Comparison of ENCODE assay signal across 9 cellular contexts in the genomic region with DNA sequence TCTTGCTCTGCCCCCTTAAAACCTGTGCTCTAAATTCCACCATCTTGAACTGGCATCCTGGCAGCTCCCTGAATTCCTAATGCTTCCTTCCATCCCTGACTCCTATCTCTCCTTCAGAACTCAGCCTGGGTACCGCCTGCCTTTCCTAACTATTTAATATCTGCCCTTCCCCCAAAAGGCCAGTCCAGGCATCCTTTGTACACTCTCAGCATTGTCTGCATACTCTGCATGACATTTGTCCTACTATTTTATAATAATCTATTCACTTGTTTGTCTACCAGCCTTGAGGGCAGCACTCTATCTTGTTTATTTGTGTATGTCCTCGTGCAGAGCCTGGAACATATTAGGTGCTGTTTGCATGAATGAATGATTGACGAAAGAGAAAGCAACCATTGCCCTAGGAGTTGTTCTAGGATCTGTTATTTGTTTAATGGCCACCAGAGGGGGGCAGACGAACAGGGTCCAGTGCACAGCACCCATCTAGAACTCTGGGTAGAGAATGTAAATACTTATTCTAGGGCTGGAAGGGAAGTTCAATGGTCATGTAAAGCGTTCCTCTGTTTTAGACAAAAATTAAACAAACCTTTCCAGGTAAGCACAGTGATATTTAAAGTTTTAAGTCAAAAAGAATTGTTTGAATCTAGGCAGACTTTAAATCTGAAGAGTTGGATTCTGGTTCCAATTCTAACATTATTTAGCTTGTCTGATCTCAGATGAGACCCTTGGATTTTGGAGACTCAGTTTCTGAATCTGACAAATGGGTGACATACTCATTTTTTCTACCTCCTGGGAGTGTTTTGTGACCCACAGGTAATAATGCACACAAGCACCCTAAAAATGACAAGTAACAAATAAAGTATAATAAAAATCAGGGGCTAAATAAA.
A peak's percentile ranks its signal among the peaks of the same experiment; 100 is the strongest.
DNase-seq lines count a peak whose midpoint lies in the region; ATAC-seq and TF ChIP-seq lines count a peak whose summit lies in the region.
"Had no signal": no experiment of that assay in that cellular context is flagged by ENCODE, and none has a peak within 500 bp of the region (broad histone marks: within the 10 kb centered on the region; RNA-seq: fewer than 3 reads in every experiment).

No MANE protein-coding gene starts in this region.

- H3K4me1 ChIP-seq in Peyer's patch, result no peaks in the 10 kb centered on the region

- no peaks in the 10 kb centered on the region for H3K27me3 ChIP-seq in Peyer's patch
- H3K27me3 ChIP-seq: BLaER1 treated with 17β-estradiol and CSF1 and Interleukin-3, amounts not matched to agents 10 nM and 100 nM had no signal

- no peak for TF ChIP-seq POLR2A in Peyer's patch (IDR thresholded peaks at IDR 0.05)

- H3K4me3 ChIP-seq in Peyer's patch (no peak overlapping the region), retinal pigment epithelial cell (ENCODE audit: low read length) (no peak overlapping the region)
- H3K4me3 ChIP-seq: BLaER1 treated with 17β-estradiol and CSF1 and Interleukin-3, amounts not matched to agents 10 nM and 100 nM had no signal

- H3K27me3 Mint-ChIP-seq in activated naive CD8-positive, alpha-beta T cell treated with anti-CD3 and anti-CD28 coated beads, Interleukin-2, amount 50 U/mL, for 24 hours, result no peaks in the 10 kb centered on the region

- DNase-seq in DMS53 (lab: John Stamatoyannopoulos, UW), result peak; percentile 69
- no peak for DNase-seq in DMS53 treated with DMSO at 0.1 percent for 48 hours (lab: John Stamatoyannopoulos, UW; ENCODE audit: unreplicated experiment)
- peak; percentile 22 for DNase-seq in HK-2 (ENCODE audit: unreplicated experiment)
- peak in 1 of 3 donors; percentile 73 for DNase-seq in Peyer's patch
- DNase-seq in activated naive CD8-positive, alpha-beta T cell treated with anti-CD3 and anti-CD28 coated beads, Interleukin-2, amount 50 U/mL, for 24 hours, result peak; percentile 38
- peak; percentile 45 for DNase-seq in left cardiac atrium
- DNase-seq in retinal pigment epithelial cell (ENCODE audit: low read depth), result no peak

- H3K9me3 ChIP-seq in Peyer's patch, result no peaks in the 10 kb centered on the region
- H3K9me3 ChIP-seq: BLaER1 treated with 17β-estradiol and CSF1 and Interleukin-3, amounts not matched to agents 10 nM and 100 nM had no signal

- peak; percentile 33 to 90 (median 79) for TF ChIP-seq CTCF in Peyer's patch (IDR thresholded peaks at IDR 0.05)
- TF ChIP-seq CTCF in retinal pigment epithelial cell (conservative IDR thresholded peaks at IDR 0.05; ENCODE audit: low read depth, low read length), result peak; percentile 77

- H3K4me1 Mint-ChIP-seq in activated naive CD8-positive, alpha-beta T cell treated with anti-CD3 and anti-CD28 coated beads, Interleukin-2, amount 50 U/mL, for 24 hours, result peaks cover 3% of the 10 kb centered on the region

- no peak overlapping the region for H3K27ac ChIP-seq in Peyer's patch

- no peak overlapping the region for H3K27ac Mint-ChIP-seq in activated naive CD8-positive, alpha-beta T cell treated with anti-CD3 and anti-CD28 coated beads, Interleukin-2, amount 50 U/mL, for 24 hours

- no peak overlapping the region for H3K4me3 Mint-ChIP-seq in activated naive CD8-positive, alpha-beta T cell treated with anti-CD3 and anti-CD28 coated beads, Interleukin-2, amount 50 U/mL, for 24 hours

- intact Hi-C loops in left cardiac atrium (cut with DNase I), result loop anchor here in 1 of 2 donors (1.0 to 5.0 kb wide), 3 partner anchors 130 to 231 kb away; no protein-coding TSS in a partner anchor

- H3K9me3 Mint-ChIP-seq in activated naive CD8-positive, alpha-beta T cell treated with anti-CD3 and anti-CD28 coated beads, Interleukin-2, amount 50 U/mL, for 24 hours, result no peaks in the 10 kb centered on the region

- H3K36me3 Mint-ChIP-seq in activated naive CD8-positive, alpha-beta T cell treated with anti-CD3 and anti-CD28 coated beads, Interleukin-2, amount 50 U/mL, for 24 hours (ENCODE audit: low read depth), result no peaks in the 10 kb centered on the region

- no peaks in the 10 kb centered on the region for H3K36me3 ChIP-seq in Peyer's patch
- H3K36me3 ChIP-seq: BLaER1 treated with 17β-estradiol and CSF1 and Interleukin-3, amounts not matched to agents 10 nM and 100 nM had no signal

- ATAC-seq in GM21390 (IDR thresholded peaks at IDR 0.05; ENCODE audit: unreplicated experiment) (peak; percentile 96), left cardiac atrium (peak; percentile 88 to 93)
- peak; percentile 91 for ATAC-seq in activated naive CD8-positive, alpha-beta T cell treated with anti-CD3 and anti-CD28 coated beads, Interleukin-2, amount 50 U/mL, for 24 hours

Comparison
In these comparisons a context has a peak if more than half of its experiments do, and no peak if none do; other contexts are left out.
1. DNase-seq: peak in DMS53 (single experiment), HK-2 (single experiment), activated naive CD8-positive, alpha-beta T cell treated with anti-CD3 and anti-CD28 coated beads, Interleukin-2, amount 50 U/mL, for 24 hours (single experiment) and left cardiac atrium (single experiment); none in DMS53 treated with DMSO at 0.1 percent for 48 hours (single experiment) and retinal pigment epithelial cell (single experiment).
2. Peak in every context shown above with its lines, with median percentiles within 50 percentile points of each other: ATAC-seq.